7 cellular contexts compared by ENCODE assay signal in genomic region chr10:68598978-68599753, GRCh38. TPM values are rescaled to one million over a fixed set of nuclear protein-coding genes. Genes with fewer than 3 reads are reported as not detected.
DNase-seq lines count a peak whose midpoint lies in the region; ATAC-seq and TF ChIP-seq lines count a peak whose summit lies in the region.

No MANE protein-coding gene starts in this region.

- H3K9me2 ChIP-seq in GM23248 (ENCODE audit: insufficient read depth) = no peaks in the 10 kb centered on the region

- no peaks in the 10 kb centered on the region for H4K20me1 ChIP-seq in GM23248 (ENCODE audit: insufficient read depth)

- H3F3A ChIP-seq in GM23248 (ENCODE audit: insufficient read depth) = peaks cover 17% of the 10 kb centered on the region; the same call in 1 of the 2 replicates

- H3K4me1 Mint-ChIP-seq in endothelial cell (ENCODE audit: unreplicated experiment) = peaks cover 27% of the 10 kb centered on the region

- H3K27me3 Mint-ChIP-seq in endothelial cell (ENCODE audit: unreplicated experiment) = no peaks in the 10 kb centered on the region

- WGBS in GM23248 (ENCODE audit: low coverage in 1 of 2, low lambda C conversion rate in 2 of 2, missing lambda C conversion rate in 2 of 2), 2 experiments = 15 to 19% methylated on average over 23 of the region's 23 CpGs

- H3K9ac ChIP-seq in GM23248 (peak overlapping the region; percentile 72), mucosa of rectum (ENCODE audit: low read depth in 1 of 2, low read length in 2 of 2) (no peak overlapping the region)

- no peak overlapping the region for H3K4me3 Mint-ChIP-seq in endothelial cell (ENCODE audit: unreplicated experiment)

- H3K36me3 ChIP-seq in GM23248 (ENCODE audit: low read depth) = no peaks in the 10 kb centered on the region
- no peaks in the 10 kb centered on the region for H3K36me3 ChIP-seq in mucosa of rectum (ENCODE audit: control insufficient read depth in 2 of 2, insufficient read depth in 2 of 2, low read length in 2 of 2)

- H3K27ac Mint-ChIP-seq in endothelial cell (ENCODE audit: unreplicated experiment) = peak overlapping the region; percentile 94

- no peak for ATAC-seq in HG02588 (IDR thresholded peaks at IDR 0.05; ENCODE audit: unreplicated experiment)
- ATAC-seq in GM18517 (IDR thresholded peaks at IDR 0.05; ENCODE audit: unreplicated experiment) = no peak

- peak overlapping the region; percentile 72 for H3K4me3 ChIP-seq in GM23248
- peak overlapping the region; percentile 74 to 78 for H3K4me3 ChIP-seq in mucosa of rectum (ENCODE audit: low read length in 2 of 2)

- peaks cover 5% of the 10 kb centered on the region for H3K36me3 Mint-ChIP-seq in endothelial cell (ENCODE audit: low read depth, unreplicated experiment)

- no peak for TF ChIP-seq CTCF in endothelial cell (IDR thresholded peaks at IDR 0.05; ENCODE audit: unreplicated experiment)

- H3K27me3 ChIP-seq in GM23248 (replicated peaks; ENCODE audit: insufficient read depth) = no peaks in the 10 kb centered on the region
- no peaks in the 10 kb centered on the region for H3K27me3 ChIP-seq in mucosa of rectum (ENCODE audit: control insufficient read depth in 2 of 2, insufficient read depth in 2 of 2, low read length in 2 of 2)

- in situ Hi-C loops in GM23248 (cut with MboI) = no loop called here

- peaks cover 27% of the 10 kb centered on the region for H3K4me1 ChIP-seq in GM23248 (ENCODE audit: insufficient read depth)
- peaks cover 19 to 22% of the 10 kb centered on the region in 2 donors for H3K4me1 ChIP-seq in mucosa of rectum (ENCODE audit: control insufficient read depth in 2 of 2, insufficient read depth in 2 of 2, low read length in 2 of 2)

- H3K9me3 ChIP-seq in GM23248 (ENCODE audit: low read depth) (no peaks in the 10 kb centered on the region), mucosa of rectum (ENCODE audit: control insufficient read depth in 2 of 2, low read length in 2 of 2) (no peaks in the 10 kb centered on the region)

- H2AFZ ChIP-seq in GM23248 = peak overlapping the region; percentile 95

- H3K9me3 Mint-ChIP-seq in endothelial cell (ENCODE audit: unreplicated experiment) = no peaks in the 10 kb centered on the region

- H3K27ac ChIP-seq in GM23248 (peak overlapping the region; percentile 70), mucosa of rectum (ENCODE audit: low read depth in 2 of 2, low read length in 2 of 2) (peak overlapping the region in 1 of 2 donors; percentile 23)

- H3K79me2 ChIP-seq in GM23248 (ENCODE audit: insufficient read depth) = no peaks in the 10 kb centered on the region

- H3K4me2 ChIP-seq in GM23248 (ENCODE audit: unreplicated experiment) = peak overlapping the region; percentile 90

- peak; percentile 41 for DNase-seq in GM23248
- DNase-seq in NCI-H748 (lab: John Stamatoyannopoulos, UW; ENCODE audit: unreplicated experiment) = peak; percentile 78
- peak; percentile 11 for DNase-seq in endothelial cell (ENCODE audit: low spot score)
- no peak for DNase-seq in NCI-H226

RNA-seq across cellular contexts. Expression of gene TET1, which starts 39.0 kb away (rescaled TPM):
- 1.3 and 2.1 TPM in 2 replicates for total RNA-seq in GM23248 (2014; rRNA removed; shearing (Covaris generic))
- 0.68 and 0.84 TPM in 2 replicates for polyA plus RNA-seq in GM23248 (2016; fragmentation: Nextera tagmentation; extraction: Ambion mirVana)
- 20.3 TPM for total RNA-seq in endothelial cell (ENCODE audit: unreplicated experiment)
